1 cellular context compared by ENCODE assay signal in the genomic region with DNA sequence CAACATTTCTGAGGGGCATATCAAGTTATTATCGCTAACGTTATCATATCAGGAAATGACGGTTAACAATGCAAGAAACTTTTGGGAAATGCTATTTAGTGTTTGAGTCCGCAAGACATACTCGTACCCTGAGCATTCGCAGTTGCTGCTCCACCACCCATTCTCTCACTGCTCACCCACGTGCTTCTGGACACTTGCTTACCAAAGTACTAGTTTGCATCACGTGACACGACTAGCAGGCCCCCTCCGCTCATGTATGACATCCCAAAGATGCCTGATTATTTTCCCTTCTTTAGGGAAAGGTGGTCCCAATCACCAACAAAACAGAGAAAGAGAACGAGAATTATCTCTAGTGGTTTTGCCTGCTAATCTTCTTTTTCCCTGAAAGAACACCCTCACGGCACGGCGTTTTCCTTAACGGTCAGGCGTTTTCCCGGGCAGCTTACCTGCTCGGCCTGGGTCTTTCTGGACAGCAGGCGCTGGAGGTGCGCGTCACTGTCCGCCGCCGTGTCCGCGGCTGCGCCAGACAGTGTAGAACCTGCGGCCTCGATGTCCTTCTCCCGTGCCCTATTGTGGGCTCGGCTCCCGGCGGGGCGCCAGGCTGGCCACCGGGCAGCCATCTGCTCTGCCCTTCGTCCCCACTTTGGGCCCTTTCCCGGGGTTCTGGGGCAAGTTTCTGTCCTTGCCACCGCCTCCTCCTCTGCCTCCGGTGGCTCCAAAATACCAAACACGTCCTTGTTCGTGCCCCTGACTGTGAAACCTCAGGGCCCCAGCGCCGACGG.
TF ChIP-seq lines count a peak whose summit lies in the region.

Gene SUPV3L1, plus strand, starts transcription at position 492 of the 782 bp plus-strand sequence. Its CDS starts 58 bp downstream, at position 550.

TF ChIP-seq in HepG2, 621 proteins besides CTCF, POLR2A, EP300 and RAD21 (continued from another document):
- TF ChIP-seq, protein P1, sequence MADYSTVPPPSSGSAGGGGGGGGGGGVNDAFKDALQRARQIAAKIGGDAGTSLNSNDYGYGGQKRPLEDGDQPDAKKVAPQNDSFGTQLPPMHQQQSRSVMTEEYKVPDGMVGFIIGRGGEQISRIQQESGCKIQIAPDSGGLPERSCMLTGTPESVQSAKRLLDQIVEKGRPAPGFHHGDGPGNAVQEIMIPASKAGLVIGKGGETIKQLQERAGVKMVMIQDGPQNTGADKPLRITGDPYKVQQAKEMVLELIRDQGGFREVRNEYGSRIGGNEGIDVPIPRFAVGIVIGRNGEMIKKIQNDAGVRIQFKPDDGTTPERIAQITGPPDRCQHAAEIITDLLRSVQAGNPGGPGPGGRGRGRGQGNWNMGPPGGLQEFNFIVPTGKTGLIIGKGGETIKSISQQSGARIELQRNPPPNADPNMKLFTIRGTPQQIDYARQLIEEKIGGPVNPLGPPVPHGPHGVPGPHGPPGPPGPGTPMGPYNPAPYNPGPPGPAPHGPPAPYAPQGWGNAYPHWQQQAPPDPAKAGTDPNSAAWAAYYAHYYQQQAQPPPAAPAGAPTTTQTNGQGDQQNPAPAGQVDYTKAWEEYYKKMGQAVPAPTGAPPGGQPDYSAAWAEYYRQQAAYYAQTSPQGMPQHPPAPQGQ (CRISPR knock-in tag; IDR thresholded peaks at IDR 0.05; ENCODE audit: borderline replicate concordance): no peak; the same call in 1 of the 2 replicates
- TF ChIP-seq ZNF546 (CRISPR knock-in tag; conservative IDR thresholded peaks at IDR 0.05): no peak
- TF ChIP-seq, protein P2, sequence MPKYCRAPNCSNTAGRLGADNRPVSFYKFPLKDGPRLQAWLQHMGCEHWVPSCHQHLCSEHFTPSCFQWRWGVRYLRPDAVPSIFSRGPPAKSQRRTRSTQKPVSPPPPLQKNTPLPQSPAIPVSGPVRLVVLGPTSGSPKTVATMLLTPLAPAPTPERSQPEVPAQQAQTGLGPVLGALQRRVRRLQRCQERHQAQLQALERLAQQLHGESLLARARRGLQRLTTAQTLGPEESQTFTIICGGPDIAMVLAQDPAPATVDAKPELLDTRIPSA (CRISPR knock-in tag; IDR thresholded peaks at IDR 0.05; ENCODE audit: borderline replicate concordance): no peak
- TF ChIP-seq ZNF775 (CRISPR knock-in tag; IDR thresholded peaks at IDR 0.05; ENCODE audit: borderline replicate concordance): no peak
- 0 out of 2 replicates have a peak, but pooled peaks have one; percentile 36 for TF ChIP-seq RFX5 (IDR thresholded peaks at IDR 0.05; ENCODE audit: low read depth, low read length)
- TF ChIP-seq ZNF670 (CRISPR knock-in tag; IDR thresholded peaks at IDR 0.05; ENCODE audit: borderline replicate concordance): peak; percentile 68; the same call in 1 of the 2 replicates
